ENCODE assay signal across 24 cellular contexts in the genomic region with DNA sequence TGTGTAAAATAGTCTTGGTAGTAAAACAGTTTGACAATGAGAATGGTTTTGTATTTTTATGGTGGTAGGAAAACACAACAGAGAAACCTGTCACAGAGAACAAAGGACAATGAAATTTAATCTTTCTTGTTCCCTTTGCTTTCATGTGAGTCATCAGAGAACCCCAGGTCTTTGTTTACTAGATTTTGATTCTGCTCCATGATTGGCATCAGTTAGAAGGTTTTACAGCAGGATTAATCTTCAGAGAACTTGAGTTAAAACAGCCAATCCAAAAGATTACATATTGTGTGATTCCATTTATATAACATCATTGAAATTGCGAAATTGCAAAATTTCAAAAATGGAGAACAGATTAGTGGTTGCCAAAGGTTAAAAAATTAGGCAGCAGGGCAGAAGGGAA. TPM values are rescaled to one million over a fixed set of nuclear protein-coding genes. Genes with fewer than 3 reads are reported as not detected.
DNase-seq lines count a peak whose midpoint lies in the region; ATAC-seq, FAIRE-seq and TF ChIP-seq lines count a peak whose summit lies in the region.
"Had no signal": no experiment of that assay in that cellular context is flagged by ENCODE, and none has a peak within 500 bp of the region (broad histone marks: within the 10 kb centered on the region; RNA-seq: fewer than 3 reads in every experiment).

No MANE protein-coding gene starts in this region.

- H3K9me2 ChIP-seq in GM23248 (ENCODE audit: insufficient read depth) = no peaks in the 10 kb centered on the region

- peaks cover 26% of the 10 kb centered on the region for H3K79me2 ChIP-seq in GM23248 (ENCODE audit: insufficient read depth)

- WGBS in A549 (ENCODE audit: missing lambda C conversion rate) = 88% methylated on average over 1 of the region's 1 CpG
- 93 to 96% methylated on average over 1 of the region's 1 CpG for WGBS in GM23248 (ENCODE audit: low coverage in 1 of 2, low lambda C conversion rate in 2 of 2, missing lambda C conversion rate in 2 of 2), 2 experiments
- WGBS in transverse colon (ENCODE audit: low coverage in 1 of 2), 2 donors = 20 to 72% methylated on average over 1 of the region's 1 CpG

- intact Hi-C loops in transverse colon (cut with DNase I; ENCODE audit: low total_unique reads) = loop anchor here (10.0 kb wide), 1 partner anchor 455 kb away; no protein-coding TSS in a partner anchor

- no peak for TF ChIP-seq EP300 in A549 (IDR thresholded peaks at IDR 0.05)
- no peak for TF ChIP-seq EP300 in transverse colon (IDR thresholded peaks at IDR 0.05; ENCODE audit: low read depth)

- peak overlapping the region; percentile 2; the same call in 1 of the 3 replicates for H3K4me2 ChIP-seq in A549
- H3K4me2 ChIP-seq in GM23248 (ENCODE audit: unreplicated experiment) = no peak overlapping the region

- peaks cover 14% of the 10 kb centered on the region for H3F3A ChIP-seq in GM23248 (ENCODE audit: insufficient read depth)

- POLR2A ChIA-PET in A549 (lab: Yijun Ruan, JAX) = no interaction called here

- H3K9me3 ChIP-seq in A549 (no peaks in the 10 kb centered on the region), GM23248 (ENCODE audit: low read depth) (no peaks in the 10 kb centered on the region), adipocyte (ENCODE audit: control insufficient read depth, low read length) (no peaks in the 10 kb centered on the region), transverse colon (no peaks in the 10 kb centered on the region)
- H3K9me3 ChIP-seq: HAP-1, SJSA1 had no signal

- FAIRE-seq in A549 (lab: Jason Lieb, UNC) = no peak
- FAIRE-seq: G401.6, GM18507 had no signal

- H3K4me1 ChIP-seq in A549 = peaks cover 22% of the 10 kb centered on the region
- H3K4me1 ChIP-seq in GM23248 (ENCODE audit: insufficient read depth) = peaks cover 35% of the 10 kb centered on the region
- H3K4me1 ChIP-seq in adipocyte (ENCODE audit: control insufficient read depth, insufficient read depth, low read length) = peaks cover 28% of the 10 kb centered on the region
- H3K4me1 ChIP-seq in transverse colon = peaks cover 13 to 32% (median 20%) of the 10 kb centered on the region in 4 donors

- DNase-seq in A549 (ENCODE audit: low read depth in 1 of 2, low spot score in 1 of 2) = no peak
- DNase-seq in GM23248 = peak; percentile 14
- DNase-seq in adipocyte (ENCODE audit: low read depth) = peak; percentile 41
- peak; percentile 39 for DNase-seq in iris pigment epithelial cell (ENCODE audit: low read depth)
- no peak for DNase-seq in T-helper 1 cell
- DNase-seq in epidermal melanocyte (ENCODE audit: insufficient read length, low spot score) = no peak
- no peak for DNase-seq in AML-193 (lab: John Stamatoyannopoulos, UW)
- no peak for DNase-seq in transverse colon
- DNase-seq: activated CD4-positive, alpha-beta T cell treated with anti-CD3 and anti-CD28 coated beads, Interleukin-2, amount 50 U/mL, for 1 hour; C1 segment of cervical spinal cord; cerebellar nuclear complex; Kasumi-1; mesendoderm; naive thymus-derived CD8-positive, alpha-beta T cell; NCI-H1105; NCI-H2029; right cardiac atrium; T-helper 17 cell had no signal

- H3K36me3 ChIP-seq in GM23248 (ENCODE audit: low read depth) (no peaks in the 10 kb centered on the region), adipocyte (ENCODE audit: control insufficient read depth, insufficient read depth, low read length, severe bottlenecking) (no peaks in the 10 kb centered on the region), transverse colon (no peaks in the 10 kb centered on the region)
- H3K36me3 ChIP-seq: HAP-1, SJSA1 had no signal

- H4K20me1 ChIP-seq in GM23248 (ENCODE audit: insufficient read depth) = no peaks in the 10 kb centered on the region

- no peak overlapping the region for H3K4me3 ChIP-seq in A549
- H3K4me3 ChIP-seq in GM23248 = no peak overlapping the region
- no peak overlapping the region for H3K4me3 ChIP-seq in adipocyte (ENCODE audit: low read length)
- H3K4me3 ChIP-seq in transverse colon = no peak overlapping the region
- H3K4me3 ChIP-seq: HAP-1, SJSA1 had no signal

- H3K9ac ChIP-seq in GM23248 (no peak overlapping the region), adipocyte (ENCODE audit: low read length) (no peak overlapping the region)

- in situ Hi-C loops in GM23248 (cut with MboI) (no loop called here), transverse colon (cut with MboI; ENCODE audit: low pct_ligation_motif_present in 1 of 4, low pct_unique_long_range_greater_than_20kb in 1 of 4, low sequenced_read_pairs in 3 of 4) (loop anchor here in 1 of 4 donors (10.0 kb wide), 1 partner anchor 235 kb away; no protein-coding TSS in a partner anchor)

- TF ChIP-seq RAD21 in A549 (conservative IDR thresholded peaks at IDR 0.05 in 1 of 2, IDR thresholded peaks at IDR 0.05 in 1 of 2) = no peak

- ATAC-seq in A549 = no peak
- ATAC-seq: activated naive CD4-positive, alpha-beta T cell treated with anti-CD3 and anti-CD28 coated beads, Interleukin-2, amount 50 U/mL, for 72 hours; naive thymus-derived CD8-positive, alpha-beta T cell; right cardiac atrium; T-helper 17 cell had no signal

- CTCF ChIA-PET in A549 (lab: Yijun Ruan, JAX) = interaction anchor here (1.4 to 2.8 kb wide), 3 partner anchors 12 to 455 kb away, joined by 6 to 7 read pairs (median 6); no protein-coding TSS in a partner anchor

- H3K27me3 ChIP-seq in GM23248 (replicated peaks; ENCODE audit: insufficient read depth) = no peaks in the 10 kb centered on the region
- no peaks in the 10 kb centered on the region for H3K27me3 ChIP-seq in adipocyte (replicated peaks; ENCODE audit: control insufficient read depth, insufficient read depth, low read length)
- H3K27me3 ChIP-seq in transverse colon = no peaks in the 10 kb centered on the region
- H3K27me3 ChIP-seq: SJSA1 had no signal

- TF ChIP-seq CTCF in A549 (IDR thresholded peaks at IDR 0.05) (no peak), transverse colon (IDR thresholded peaks at IDR 0.05) (no peak)

- H2AFZ ChIP-seq in GM23248 = no peak overlapping the region

- no peak overlapping the region for H3K27ac ChIP-seq in A549
- H3K27ac ChIP-seq in GM23248 = no peak overlapping the region
- H3K27ac ChIP-seq in transverse colon = no peak overlapping the region
- H3K27ac ChIP-seq: SJSA1, VCaP had no signal

- no peak for TF ChIP-seq POLR2A in A549 (IDR thresholded peaks at IDR 0.05; ENCODE audit: low read length)
- TF ChIP-seq POLR2A in transverse colon (IDR thresholded peaks at IDR 0.05) = no peak

TF ChIP-seq in A549, 52 proteins besides CTCF, POLR2A, EP300 and RAD21:
- TF ChIP-seq CEBPB (IDR thresholded peaks at IDR 0.05) (peak; percentile 25 to 32; a peak in 2 of 4 replicates), ZC3H11A (IDR thresholded peaks at IDR 0.05) (no peak)

RNA-seq across cellular contexts. Expression of a gene that starts 2.5 kb away (rescaled TPM):
- polyA plus RNA-seq in A549 (2011; rRNA removed) (2.1 and 2.8 TPM in 2 replicates), A549 (2017; fragmentation: RNase III; extraction: RNeasy Plus Mini Kit Qiagen cat#74134 plus additional on column Dnase treatment) (1.5 to 1.8 TPM (median 1.5 TPM) in 3 replicates), GM23248 (2016; fragmentation: Nextera tagmentation; extraction: Ambion mirVana) (3.2 and 3.6 TPM in 2 replicates)
- polyA plus RNA-seq in A549 (2012; cell fraction: cytosol; rRNA removed) = 0.41 and 0.45 TPM in 2 replicates
- polyA plus RNA-seq in A549 (2012; cell fraction: nucleus; rRNA removed) = 0.25 and 0.39 TPM in 2 replicates
- polyA minus RNA-seq in A549 (2011; rRNA and poly(A)+ RNA removed) = 3.3 and 4.1 TPM in 2 replicates
- 4.0 and 5.1 TPM in 2 replicates for total RNA-seq in GM23248 (2014; rRNA removed; shearing (Covaris generic))
- total RNA-seq in transverse colon = 10 to 100 TPM in 2 of 4 donors, 1 to 10 TPM in 2; 2.9 to 28.5 (median 8.1) TPM

RNA-seq across cellular contexts. Expression of a gene that starts 2.8 kb away (rescaled TPM):
- polyA plus RNA-seq in A549 (2011; rRNA removed) = 1.4 and 2.1 TPM in 2 replicates
- polyA plus RNA-seq in A549 (2012; cell fraction: cytosol; rRNA removed) = 0.26 and 0.35 TPM in 2 replicates
- polyA plus RNA-seq in A549 (2012; cell fraction: nucleus; rRNA removed) = 0.19 and 0.40 TPM in 2 replicates
- polyA plus RNA-seq in A549 (2017; fragmentation: RNase III; extraction: RNeasy Plus Mini Kit Qiagen cat#74134 plus additional on column Dnase treatment) = 0.72 to 0.81 TPM (median 0.74 TPM) in 3 replicates
- 0.63 and 0.70 TPM in 2 replicates for polyA minus RNA-seq in A549 (2011; rRNA and poly(A)+ RNA removed)
- total RNA-seq in GM23248 (2014; rRNA removed; shearing (Covaris generic)) = 0.38 and 0.65 TPM in 2 replicates
- polyA plus RNA-seq in GM23248 (2016; fragmentation: Nextera tagmentation; extraction: Ambion mirVana) = 0.67 and 1.0 TPM in 2 replicates
- total RNA-seq in transverse colon = 1 to 10 TPM in 3 of 4 donors, under 1 TPM in 1; 0.60 to 2.6 (median 2.2) TPM

Comparison
In these comparisons a context has a peak if more than half of its experiments do, and no peak if none do; other contexts are left out.
1. DNase-seq: peak in GM23248 (single experiment), adipocyte (single experiment) and iris pigment epithelial cell (single experiment); none in A549 (0 of 2), T-helper 1 cell (0 of 5), epidermal melanocyte (single experiment), AML-193 (0 of 2) and transverse colon (single experiment).